ENCODE assay signal across 12 cellular contexts in the genomic region with DNA sequence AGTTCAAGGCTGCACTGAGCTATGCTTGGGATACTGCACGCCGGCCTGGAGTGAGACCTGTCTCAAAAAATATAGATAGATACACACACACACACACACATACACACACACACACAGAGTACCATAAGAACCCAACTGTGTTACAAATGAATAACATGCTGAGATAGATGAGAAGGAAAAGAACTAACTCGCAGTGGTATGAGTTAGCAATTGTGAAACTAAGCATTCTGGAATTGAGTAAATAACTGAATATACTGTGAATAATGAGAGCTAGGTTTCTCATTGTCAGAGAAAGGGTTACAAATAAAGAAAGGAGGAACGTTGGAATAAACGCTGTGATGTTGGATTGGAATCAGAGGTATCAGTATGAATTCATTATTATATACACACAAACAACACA.
DNase-seq lines count a peak whose midpoint lies in the region; ATAC-seq lines count a peak whose summit lies in the region.
"Had no signal": no experiment of that assay in that cellular context is flagged by ENCODE, and none has a peak within 500 bp of the region (broad histone marks: within the 10 kb centered on the region; RNA-seq: fewer than 3 reads in every experiment).

No MANE protein-coding gene starts in this region.

- DNase-seq in DMS153 (lab: John Stamatoyannopoulos, UW) (no peak), GM19240 (ENCODE audit: insufficient read length, low spot score) (no peak), NCI-H2227 treated with DMSO at 0.1 percent for 48 hours (lab: John Stamatoyannopoulos, UW) (no peak)
- DNase-seq: Caco-2; hypothalamus; mesenchymal stem cell; posterior cingulate gyrus; stimulated activated CD4-positive, alpha-beta T cell treated with anti-CD3 and anti-CD28 coated beads, Interleukin-4, amount 100 ng/mL, for 1 hour had no signal

- ATAC-seq in GM18858 (IDR thresholded peaks at IDR 0.05; ENCODE audit: unreplicated experiment) (peak; percentile 95), GM19463 (IDR thresholded peaks at IDR 0.05; ENCODE audit: unreplicated experiment) (peak; percentile 76), HG02938 (IDR thresholded peaks at IDR 0.05; ENCODE audit: unreplicated experiment) (peak; percentile 89), HG03571 (IDR thresholded peaks at IDR 0.05; ENCODE audit: unreplicated experiment) (peak; percentile 87)
